Comparison of ENCODE assay signal across 1 cellular context in the genomic region with DNA sequence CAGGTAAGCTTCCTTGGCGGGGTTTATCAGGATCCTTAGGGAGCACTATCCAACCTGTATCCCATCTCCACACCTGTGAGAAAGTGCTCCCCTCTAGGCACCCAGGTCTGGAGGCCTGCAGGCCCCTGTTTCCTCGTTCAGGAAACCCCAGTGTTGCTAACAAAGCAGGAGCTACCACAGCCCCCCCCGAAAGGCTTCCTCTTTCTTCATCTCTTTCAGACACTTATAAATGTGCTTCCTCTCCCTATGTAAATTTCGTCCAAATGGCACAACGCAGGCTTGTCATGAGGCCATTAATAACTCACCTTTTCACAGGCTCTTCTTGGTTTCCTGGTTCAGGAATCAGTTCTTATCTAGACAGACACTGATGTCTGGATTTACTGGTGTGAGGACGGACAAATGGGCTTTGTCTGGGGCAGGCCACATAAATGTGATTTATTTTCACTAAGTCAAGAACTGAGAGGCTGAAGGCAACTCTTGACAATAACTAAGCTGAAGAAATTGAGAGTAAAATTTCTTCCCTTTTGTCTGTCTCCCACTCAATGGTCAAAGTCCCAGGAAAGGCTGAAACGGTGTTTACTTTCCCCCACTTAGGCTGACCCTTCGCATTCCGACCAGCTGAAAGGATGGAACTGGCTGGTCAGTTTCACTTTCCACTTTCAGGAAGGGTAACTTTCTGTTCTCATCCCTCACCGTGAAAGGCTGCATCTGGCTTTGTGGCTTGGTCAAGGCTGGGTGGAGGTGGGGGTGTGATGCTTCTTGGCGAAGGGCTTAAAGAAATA.
TF ChIP-seq lines count a peak whose summit lies in the region.

No MANE protein-coding gene starts in this region.

TF ChIP-seq in HepG2, 621 proteins besides CTCF, POLR2A, EP300 and RAD21 (continued from another document and continues in another):
- TF ChIP-seq, protein P1, sequence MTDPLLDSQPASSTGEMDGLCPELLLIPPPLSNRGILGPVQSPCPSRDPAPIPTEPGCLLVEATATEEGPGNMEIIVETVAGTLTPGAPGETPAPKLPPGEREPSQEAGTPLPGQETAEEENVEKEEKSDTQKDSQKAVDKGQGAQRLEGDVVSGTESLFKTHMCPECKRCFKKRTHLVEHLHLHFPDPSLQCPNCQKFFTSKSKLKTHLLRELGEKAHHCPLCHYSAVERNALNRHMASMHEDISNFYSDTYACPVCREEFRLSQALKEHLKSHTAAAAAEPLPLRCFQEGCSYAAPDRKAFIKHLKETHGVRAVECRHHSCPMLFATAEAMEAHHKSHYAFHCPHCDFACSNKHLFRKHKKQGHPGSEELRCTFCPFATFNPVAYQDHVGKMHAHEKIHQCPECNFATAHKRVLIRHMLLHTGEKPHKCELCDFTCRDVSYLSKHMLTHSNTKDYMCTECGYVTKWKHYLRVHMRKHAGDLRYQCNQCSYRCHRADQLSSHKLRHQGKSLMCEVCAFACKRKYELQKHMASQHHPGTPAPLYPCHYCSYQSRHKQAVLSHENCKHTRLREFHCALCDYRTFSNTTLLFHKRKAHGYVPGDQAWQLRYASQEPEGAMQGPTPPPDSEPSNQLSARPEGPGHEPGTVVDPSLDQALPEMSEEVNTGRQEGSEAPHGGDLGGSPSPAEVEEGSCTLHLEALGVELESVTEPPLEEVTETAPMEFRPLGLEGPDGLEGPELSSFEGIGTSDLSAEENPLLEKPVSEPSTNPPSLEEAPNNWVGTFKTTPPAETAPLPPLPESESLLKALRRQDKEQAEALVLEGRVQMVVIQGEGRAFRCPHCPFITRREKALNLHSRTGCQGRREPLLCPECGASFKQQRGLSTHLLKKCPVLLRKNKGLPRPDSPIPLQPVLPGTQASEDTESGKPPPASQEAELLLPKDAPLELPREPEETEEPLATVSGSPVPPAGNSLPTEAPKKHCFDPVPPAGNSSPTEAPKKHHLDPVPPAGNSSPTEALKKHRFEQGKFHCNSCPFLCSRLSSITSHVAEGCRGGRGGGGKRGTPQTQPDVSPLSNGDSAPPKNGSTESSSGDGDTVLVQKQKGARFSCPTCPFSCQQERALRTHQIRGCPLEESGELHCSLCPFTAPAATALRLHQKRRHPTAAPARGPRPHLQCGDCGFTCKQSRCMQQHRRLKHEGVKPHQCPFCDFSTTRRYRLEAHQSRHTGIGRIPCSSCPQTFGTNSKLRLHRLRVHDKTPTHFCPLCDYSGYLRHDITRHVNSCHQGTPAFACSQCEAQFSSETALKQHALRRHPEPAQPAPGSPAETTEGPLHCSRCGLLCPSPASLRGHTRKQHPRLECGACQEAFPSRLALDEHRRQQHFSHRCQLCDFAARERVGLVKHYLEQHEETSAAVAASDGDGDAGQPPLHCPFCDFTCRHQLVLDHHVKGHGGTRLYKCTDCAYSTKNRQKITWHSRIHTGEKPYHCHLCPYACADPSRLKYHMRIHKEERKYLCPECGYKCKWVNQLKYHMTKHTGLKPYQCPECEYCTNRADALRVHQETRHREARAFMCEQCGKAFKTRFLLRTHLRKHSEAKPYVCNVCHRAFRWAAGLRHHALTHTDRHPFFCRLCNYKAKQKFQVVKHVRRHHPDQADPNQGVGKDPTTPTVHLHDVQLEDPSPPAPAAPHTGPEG (CRISPR knock-in tag; IDR thresholded peaks at IDR 0.05): no peak
- TF ChIP-seq ZNF501 (CRISPR knock-in tag; IDR thresholded peaks at IDR 0.05) (0 out of 2 replicates have a peak, but pooled peaks have one; percentile 19), PITX1 (CRISPR knock-in tag; IDR thresholded peaks at IDR 0.05) (peak; percentile 44; the same call in 1 of the 2 replicates), ZNF292 (CRISPR knock-in tag; IDR thresholded peaks at IDR 0.05; ENCODE audit: borderline replicate concordance, low read depth) (peak; percentile 74; the same call in 1 of the 2 replicates), ZNF333 (CRISPR knock-in tag; IDR thresholded peaks at IDR 0.05; ENCODE audit: borderline replicate concordance) (no peak), NFE2L2 (IDR thresholded peaks at IDR 0.05; ENCODE audit: low read length) (0 out of 2 replicates have a peak, but pooled peaks have one; percentile 3), KLF12 (CRISPR knock-in tag; IDR thresholded peaks at IDR 0.05; ENCODE audit: borderline replicate concordance) (no peak), ZBTB7B (CRISPR knock-in tag; IDR thresholded peaks at IDR 0.05) (peak; percentile 85), ZNF605 (CRISPR knock-in tag; IDR thresholded peaks at IDR 0.05) (0 out of 2 replicates have a peak, but pooled peaks have one; percentile 40), ZZZ3 (CRISPR knock-in tag; IDR thresholded peaks at IDR 0.05; ENCODE audit: borderline replicate concordance) (no peak), GATA4 (IDR thresholded peaks at IDR 0.05; ENCODE audit: borderline replicate concordance, low read depth) (no peak; the same call in 1 of the 2 replicates), NFIC (IDR thresholded peaks at IDR 0.05; ENCODE audit: low read length) (0 out of 2 replicates have a peak, but pooled peaks have one; percentile 58), ASH2L (IDR thresholded peaks at IDR 0.05; ENCODE audit: insufficient read length, low read depth, low read length) (peak; percentile 81), GFI1 (CRISPR knock-in tag; IDR thresholded peaks at IDR 0.05; ENCODE audit: borderline replicate concordance) (peak; percentile 69), FOXK1 (CRISPR knock-in tag; IDR thresholded peaks at IDR 0.05; ENCODE audit: borderline replicate concordance, low read depth) (peak; percentile 59; the same call in 1 of the 2 replicates), MED8 (CRISPR knock-in tag; IDR thresholded peaks at IDR 0.05; ENCODE audit: insufficient replicate concordance) (no peak), FOXP1 (IDR thresholded peaks at IDR 0.05) (no peak), FOXP1 (CRISPR knock-in tag; IDR thresholded peaks at IDR 0.05) (peak; percentile 72; the same call in 1 of the 2 replicates), DMAP1 (CRISPR knock-in tag; IDR thresholded peaks at IDR 0.05) (no peak), SP1 (IDR thresholded peaks at IDR 0.05) (no peak), SP1 (CRISPR knock-in tag; IDR thresholded peaks at IDR 0.05) (no peak; the same call in 1 of the 2 replicates)
- TF ChIP-seq, protein P2, sequence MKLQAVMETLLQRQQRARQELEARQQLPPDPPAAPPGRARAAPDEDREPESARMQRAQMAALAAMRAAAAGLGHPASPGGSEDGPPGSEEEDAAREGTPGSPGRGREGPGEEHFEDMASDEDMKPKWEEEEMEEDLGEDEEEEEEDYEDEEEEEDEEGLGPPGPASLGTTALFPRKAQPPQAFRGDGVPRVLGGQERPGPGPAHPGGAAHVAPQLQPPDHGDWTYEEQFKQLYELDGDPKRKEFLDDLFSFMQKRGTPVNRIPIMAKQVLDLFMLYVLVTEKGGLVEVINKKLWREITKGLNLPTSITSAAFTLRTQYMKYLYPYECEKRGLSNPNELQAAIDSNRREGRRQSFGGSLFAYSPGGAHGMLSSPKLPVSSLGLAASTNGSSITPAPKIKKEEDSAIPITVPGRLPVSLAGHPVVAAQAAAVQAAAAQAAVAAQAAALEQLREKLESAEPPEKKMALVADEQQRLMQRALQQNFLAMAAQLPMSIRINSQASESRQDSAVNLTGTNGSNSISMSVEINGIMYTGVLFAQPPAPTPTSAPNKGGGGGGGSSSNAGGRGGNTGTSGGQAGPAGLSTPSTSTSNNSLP (IDR thresholded peaks at IDR 0.05; ENCODE audit: low read depth, low read length): no peak
- TF ChIP-seq, protein P3, sequence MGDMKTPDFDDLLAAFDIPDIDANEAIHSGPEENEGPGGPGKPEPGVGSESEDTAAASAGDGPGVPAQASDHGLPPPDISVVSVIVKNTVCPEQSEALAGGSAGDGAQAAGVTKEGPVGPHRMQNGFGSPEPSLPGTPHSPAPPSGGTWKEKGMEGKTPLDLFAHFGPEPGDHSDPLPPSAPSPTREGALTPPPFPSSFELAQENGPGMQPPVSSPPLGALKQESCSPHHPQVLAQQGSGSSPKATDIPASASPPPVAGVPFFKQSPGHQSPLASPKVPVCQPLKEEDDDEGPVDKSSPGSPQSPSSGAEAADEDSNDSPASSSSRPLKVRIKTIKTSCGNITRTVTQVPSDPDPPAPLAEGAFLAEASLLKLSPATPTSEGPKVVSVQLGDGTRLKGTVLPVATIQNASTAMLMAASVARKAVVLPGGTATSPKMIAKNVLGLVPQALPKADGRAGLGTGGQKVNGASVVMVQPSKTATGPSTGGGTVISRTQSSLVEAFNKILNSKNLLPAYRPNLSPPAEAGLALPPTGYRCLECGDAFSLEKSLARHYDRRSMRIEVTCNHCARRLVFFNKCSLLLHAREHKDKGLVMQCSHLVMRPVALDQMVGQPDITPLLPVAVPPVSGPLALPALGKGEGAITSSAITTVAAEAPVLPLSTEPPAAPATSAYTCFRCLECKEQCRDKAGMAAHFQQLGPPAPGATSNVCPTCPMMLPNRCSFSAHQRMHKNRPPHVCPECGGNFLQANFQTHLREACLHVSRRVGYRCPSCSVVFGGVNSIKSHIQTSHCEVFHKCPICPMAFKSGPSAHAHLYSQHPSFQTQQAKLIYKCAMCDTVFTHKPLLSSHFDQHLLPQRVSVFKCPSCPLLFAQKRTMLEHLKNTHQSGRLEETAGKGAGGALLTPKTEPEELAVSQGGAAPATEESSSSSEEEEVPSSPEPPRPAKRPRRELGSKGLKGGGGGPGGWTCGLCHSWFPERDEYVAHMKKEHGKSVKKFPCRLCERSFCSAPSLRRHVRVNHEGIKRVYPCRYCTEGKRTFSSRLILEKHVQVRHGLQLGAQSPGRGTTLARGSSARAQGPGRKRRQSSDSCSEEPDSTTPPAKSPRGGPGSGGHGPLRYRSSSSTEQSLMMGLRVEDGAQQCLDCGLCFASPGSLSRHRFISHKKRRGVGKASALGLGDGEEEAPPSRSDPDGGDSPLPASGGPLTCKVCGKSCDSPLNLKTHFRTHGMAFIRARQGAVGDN (CRISPR knock-in tag; IDR thresholded peaks at IDR 0.05): no peak
- TF ChIP-seq, protein P4, sequence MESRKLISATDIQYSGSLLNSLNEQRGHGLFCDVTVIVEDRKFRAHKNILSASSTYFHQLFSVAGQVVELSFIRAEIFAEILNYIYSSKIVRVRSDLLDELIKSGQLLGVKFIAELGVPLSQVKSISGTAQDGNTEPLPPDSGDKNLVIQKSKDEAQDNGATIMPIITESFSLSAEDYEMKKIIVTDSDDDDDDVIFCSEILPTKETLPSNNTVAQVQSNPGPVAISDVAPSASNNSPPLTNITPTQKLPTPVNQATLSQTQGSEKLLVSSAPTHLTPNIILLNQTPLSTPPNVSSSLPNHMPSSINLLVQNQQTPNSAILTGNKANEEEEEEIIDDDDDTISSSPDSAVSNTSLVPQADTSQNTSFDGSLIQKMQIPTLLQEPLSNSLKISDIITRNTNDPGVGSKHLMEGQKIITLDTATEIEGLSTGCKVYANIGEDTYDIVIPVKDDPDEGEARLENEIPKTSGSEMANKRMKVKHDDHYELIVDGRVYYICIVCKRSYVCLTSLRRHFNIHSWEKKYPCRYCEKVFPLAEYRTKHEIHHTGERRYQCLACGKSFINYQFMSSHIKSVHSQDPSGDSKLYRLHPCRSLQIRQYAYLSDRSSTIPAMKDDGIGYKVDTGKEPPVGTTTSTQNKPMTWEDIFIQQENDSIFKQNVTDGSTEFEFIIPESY (CRISPR knock-in tag; IDR thresholded peaks at IDR 0.05): no peak
- TF ChIP-seq, protein P5, sequence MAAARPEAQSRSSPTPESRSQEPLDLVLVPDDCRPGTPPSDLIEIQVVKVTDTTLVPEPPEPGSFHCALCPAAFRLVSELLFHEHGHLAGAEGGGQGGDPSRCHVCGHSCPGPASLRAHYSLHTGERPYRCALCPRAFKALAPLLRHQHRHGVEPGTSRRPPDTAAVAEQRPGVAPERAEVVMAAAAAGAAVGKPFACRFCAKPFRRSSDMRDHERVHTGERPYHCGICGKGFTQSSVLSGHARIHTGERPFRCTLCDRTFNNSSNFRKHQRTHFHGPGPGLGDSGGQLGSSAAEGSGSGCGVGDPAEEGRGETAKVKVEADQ (CRISPR knock-in tag; IDR thresholded peaks at IDR 0.05; ENCODE audit: borderline replicate concordance): peak; percentile 71; the same call in 1 of the 2 replicates
- TF ChIP-seq, protein P6, sequence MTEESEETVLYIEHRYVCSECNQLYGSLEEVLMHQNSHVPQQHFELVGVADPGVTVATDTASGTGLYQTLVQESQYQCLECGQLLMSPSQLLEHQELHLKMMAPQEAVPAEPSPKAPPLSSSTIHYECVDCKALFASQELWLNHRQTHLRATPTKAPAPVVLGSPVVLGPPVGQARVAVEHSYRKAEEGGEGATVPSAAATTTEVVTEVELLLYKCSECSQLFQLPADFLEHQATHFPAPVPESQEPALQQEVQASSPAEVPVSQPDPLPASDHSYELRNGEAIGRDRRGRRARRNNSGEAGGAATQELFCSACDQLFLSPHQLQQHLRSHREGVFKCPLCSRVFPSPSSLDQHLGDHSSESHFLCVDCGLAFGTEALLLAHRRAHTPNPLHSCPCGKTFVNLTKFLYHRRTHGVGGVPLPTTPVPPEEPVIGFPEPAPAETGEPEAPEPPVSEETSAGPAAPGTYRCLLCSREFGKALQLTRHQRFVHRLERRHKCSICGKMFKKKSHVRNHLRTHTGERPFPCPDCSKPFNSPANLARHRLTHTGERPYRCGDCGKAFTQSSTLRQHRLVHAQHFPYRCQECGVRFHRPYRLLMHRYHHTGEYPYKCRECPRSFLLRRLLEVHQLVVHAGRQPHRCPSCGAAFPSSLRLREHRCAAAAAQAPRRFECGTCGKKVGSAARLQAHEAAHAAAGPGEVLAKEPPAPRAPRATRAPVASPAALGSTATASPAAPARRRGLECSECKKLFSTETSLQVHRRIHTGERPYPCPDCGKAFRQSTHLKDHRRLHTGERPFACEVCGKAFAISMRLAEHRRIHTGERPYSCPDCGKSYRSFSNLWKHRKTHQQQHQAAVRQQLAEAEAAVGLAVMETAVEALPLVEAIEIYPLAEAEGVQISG (CRISPR knock-in tag; IDR thresholded peaks at IDR 0.05): peak; percentile 62
- TF ChIP-seq, protein P7, sequence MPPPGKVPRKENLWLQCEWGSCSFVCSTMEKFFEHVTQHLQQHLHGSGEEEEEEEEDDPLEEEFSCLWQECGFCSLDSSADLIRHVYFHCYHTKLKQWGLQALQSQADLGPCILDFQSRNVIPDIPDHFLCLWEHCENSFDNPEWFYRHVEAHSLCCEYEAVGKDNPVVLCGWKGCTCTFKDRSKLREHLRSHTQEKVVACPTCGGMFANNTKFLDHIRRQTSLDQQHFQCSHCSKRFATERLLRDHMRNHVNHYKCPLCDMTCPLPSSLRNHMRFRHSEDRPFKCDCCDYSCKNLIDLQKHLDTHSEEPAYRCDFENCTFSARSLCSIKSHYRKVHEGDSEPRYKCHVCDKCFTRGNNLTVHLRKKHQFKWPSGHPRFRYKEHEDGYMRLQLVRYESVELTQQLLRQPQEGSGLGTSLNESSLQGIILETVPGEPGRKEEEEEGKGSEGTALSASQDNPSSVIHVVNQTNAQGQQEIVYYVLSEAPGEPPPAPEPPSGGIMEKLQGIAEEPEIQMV (CRISPR knock-in tag; IDR thresholded peaks at IDR 0.05; ENCODE audit: low read depth): no peak
- TF ChIP-seq, protein P8, sequence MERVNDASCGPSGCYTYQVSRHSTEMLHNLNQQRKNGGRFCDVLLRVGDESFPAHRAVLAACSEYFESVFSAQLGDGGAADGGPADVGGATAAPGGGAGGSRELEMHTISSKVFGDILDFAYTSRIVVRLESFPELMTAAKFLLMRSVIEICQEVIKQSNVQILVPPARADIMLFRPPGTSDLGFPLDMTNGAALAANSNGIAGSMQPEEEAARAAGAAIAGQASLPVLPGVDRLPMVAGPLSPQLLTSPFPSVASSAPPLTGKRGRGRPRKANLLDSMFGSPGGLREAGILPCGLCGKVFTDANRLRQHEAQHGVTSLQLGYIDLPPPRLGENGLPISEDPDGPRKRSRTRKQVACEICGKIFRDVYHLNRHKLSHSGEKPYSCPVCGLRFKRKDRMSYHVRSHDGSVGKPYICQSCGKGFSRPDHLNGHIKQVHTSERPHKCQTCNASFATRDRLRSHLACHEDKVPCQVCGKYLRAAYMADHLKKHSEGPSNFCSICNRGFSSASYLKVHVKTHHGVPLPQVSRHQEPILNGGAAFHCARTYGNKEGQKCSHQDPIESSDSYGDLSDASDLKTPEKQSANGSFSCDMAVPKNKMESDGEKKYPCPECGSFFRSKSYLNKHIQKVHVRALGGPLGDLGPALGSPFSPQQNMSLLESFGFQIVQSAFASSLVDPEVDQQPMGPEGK (CRISPR knock-in tag; IDR thresholded peaks at IDR 0.05): peak; percentile 78
